In the genomic region with DNA sequence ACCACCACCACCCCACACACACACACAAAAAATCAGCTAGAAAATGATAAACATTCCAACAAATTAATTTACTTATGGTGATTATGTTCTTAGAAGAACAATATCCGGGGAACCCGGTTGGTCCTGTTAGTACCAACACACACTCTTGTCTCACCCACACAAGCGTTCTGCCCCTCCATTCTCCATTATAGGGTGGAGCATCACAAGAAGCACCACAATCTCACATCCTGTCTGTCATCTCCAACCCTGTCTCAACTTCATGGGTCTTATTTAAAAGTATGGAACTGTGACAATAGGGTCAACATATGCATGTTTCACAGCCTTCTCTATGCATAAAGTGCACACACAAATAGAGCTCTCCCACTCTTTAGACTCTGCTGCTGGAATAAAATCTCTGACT, we compare ENCODE assay signal across 16 cellular contexts. TPM values are rescaled to one million over a fixed set of nuclear protein-coding genes. Genes with fewer than 3 reads are reported as not detected.
DNase-seq lines count a peak whose midpoint lies in the region; FAIRE-seq and TF ChIP-seq lines count a peak whose summit lies in the region.
"Had no signal": no experiment of that assay in that cellular context is flagged by ENCODE, and none has a peak within 500 bp of the region (broad histone marks: within the 10 kb centered on the region; RNA-seq: fewer than 3 reads in every experiment).

No MANE protein-coding gene starts in this region.

- H3K27me3 Mint-ChIP-seq in activated naive CD8-positive, alpha-beta T cell, result no peaks in the 10 kb centered on the region
- no peaks in the 10 kb centered on the region for H3K27me3 Mint-ChIP-seq in activated naive CD8-positive, alpha-beta T cell treated with anti-CD3 and anti-CD28 coated beads for 36 hours
- H3K27me3 Mint-ChIP-seq in T-helper 2 cell treated with Interferon-gamma antibody and Interleukin-4, amounts not matched to agents 5 μg/mL and 100 μg/mL, for 36 hours (ENCODE audit: low read depth), result no peaks in the 10 kb centered on the region
- H3K27me3 Mint-ChIP-seq in glutamatergic neuron (ENCODE audit: unreplicated experiment), result no peaks in the 10 kb centered on the region

- peak overlapping the region; percentile 92 for H3K4me2 ChIP-seq in skeletal muscle satellite cell (ENCODE audit: low read length)

- H3K36me3 Mint-ChIP-seq in activated naive CD8-positive, alpha-beta T cell, result peaks cover 6% of the 10 kb centered on the region
- peaks cover 17% of the 10 kb centered on the region for H3K36me3 Mint-ChIP-seq in activated naive CD8-positive, alpha-beta T cell treated with anti-CD3 and anti-CD28 coated beads for 36 hours
- H3K36me3 Mint-ChIP-seq in T-helper 2 cell treated with Interferon-gamma antibody and Interleukin-4, amounts not matched to agents 5 μg/mL and 100 μg/mL, for 36 hours (ENCODE audit: low read depth), result peaks cover 16% of the 10 kb centered on the region
- no peaks in the 10 kb centered on the region for H3K36me3 Mint-ChIP-seq in glutamatergic neuron (ENCODE audit: unreplicated experiment)

- H3K9me3 Mint-ChIP-seq in activated naive CD8-positive, alpha-beta T cell (ENCODE audit: low read depth), result no peaks in the 10 kb centered on the region
- H3K9me3 Mint-ChIP-seq in activated naive CD8-positive, alpha-beta T cell treated with anti-CD3 and anti-CD28 coated beads for 36 hours, result no peaks in the 10 kb centered on the region
- H3K9me3 Mint-ChIP-seq in T-helper 2 cell treated with Interferon-gamma antibody and Interleukin-4, amounts not matched to agents 5 μg/mL and 100 μg/mL, for 36 hours, result no peaks in the 10 kb centered on the region
- no peaks in the 10 kb centered on the region for H3K9me3 Mint-ChIP-seq in glutamatergic neuron (ENCODE audit: unreplicated experiment)
- H3K9me3 Mint-ChIP-seq: activated T-cell treated with anti-CD3 and anti-CD28 coated beads, Interleukin-2, amount 50 U/mL, for 4 hours had no signal

- no peaks in the 10 kb centered on the region for H3K9me3 ChIP-seq in skeletal muscle satellite cell (replicated peaks; ENCODE audit: low read length)

- peaks cover 34% of the 10 kb centered on the region for H3K4me1 Mint-ChIP-seq in activated naive CD8-positive, alpha-beta T cell (ENCODE audit: low read depth)
- H3K4me1 Mint-ChIP-seq in activated naive CD8-positive, alpha-beta T cell treated with anti-CD3 and anti-CD28 coated beads for 36 hours, result peaks cover 27% of the 10 kb centered on the region
- H3K4me1 Mint-ChIP-seq in T-helper 2 cell treated with Interferon-gamma antibody and Interleukin-4, amounts not matched to agents 5 μg/mL and 100 μg/mL, for 36 hours (ENCODE audit: low read depth), result peaks cover 19% of the 10 kb centered on the region
- peaks cover 17% of the 10 kb centered on the region for H3K4me1 Mint-ChIP-seq in glutamatergic neuron (ENCODE audit: low read depth, unreplicated experiment)

- no peak for TF ChIP-seq CTCF in glutamatergic neuron (IDR thresholded peaks at IDR 0.05; ENCODE audit: partially characterized antibody, unreplicated experiment)

- no peak overlapping the region for H3K9ac ChIP-seq in skeletal muscle satellite cell (ENCODE audit: low read depth, low read length)

- H3K4me3 ChIP-seq in skeletal muscle satellite cell (ENCODE audit: low read length), result no peak overlapping the region

- peak overlapping the region; percentile 41 for H3K4me3 Mint-ChIP-seq in activated naive CD8-positive, alpha-beta T cell
- no peak overlapping the region for H3K4me3 Mint-ChIP-seq in activated naive CD8-positive, alpha-beta T cell treated with anti-CD3 and anti-CD28 coated beads for 36 hours
- H3K4me3 Mint-ChIP-seq in T-helper 2 cell treated with Interferon-gamma antibody and Interleukin-4, amounts not matched to agents 5 μg/mL and 100 μg/mL, for 36 hours, result peak overlapping the region; percentile 25
- peak overlapping the region; percentile 84 for H3K4me3 Mint-ChIP-seq in glutamatergic neuron (ENCODE audit: unreplicated experiment)
- H3K4me3 Mint-ChIP-seq: activated T-cell treated with anti-CD3 and anti-CD28 coated beads, Interleukin-2, amount 50 U/mL, for 4 hours had no signal

- peaks cover 5% of the 10 kb centered on the region for H3K36me3 ChIP-seq in skeletal muscle satellite cell (ENCODE audit: insufficient read depth, low read length)

- FAIRE-seq in GM19239 (lab: Jason Lieb, UNC), result no peak

- no peak for DNase-seq in activated naive CD8-positive, alpha-beta T cell treated with anti-CD3 and anti-CD28 coated beads for 36 hours
- DNase-seq in T-helper 2 cell treated with Interferon-gamma antibody and Interleukin-4, amounts not matched to agents 5 μg/mL and 100 μg/mL, for 36 hours (ENCODE audit: low spot score), result no peak
- no peak for DNase-seq in glutamatergic neuron
- DNase-seq in MV-4-11 (lab: John Stamatoyannopoulos, UW), result no peak
- DNase-seq in OCI-M1 (lab: John Stamatoyannopoulos, UW), result no peak
- no peak for DNase-seq in GM19239 (ENCODE audit: insufficient read length, low spot score)
- DNase-seq: activated CD4-positive, alpha-beta T cell treated with anti-CD3 and anti-CD28 coated beads for 48 hours; activated T-cell treated with anti-CD3 and anti-CD28 coated beads, Interleukin-2, amount 50 U/mL, for 4 hours; COR-L47; hypothalamus; retina; SHP77 treated with DMSO at 0.1 percent for 48 hours; stimulated activated CD4-positive, alpha-beta T cell treated with anti-CD3 and anti-CD28 coated beads, Interleukin-1b, Interleukin-23, amount 100 ng/mL, for 48 hours; T-helper 9 cell had no signal

- peaks cover 19% of the 10 kb centered on the region for H3K4me1 ChIP-seq in skeletal muscle satellite cell (ENCODE audit: control insufficient read depth, insufficient read depth, low read length)

- H3K27ac Mint-ChIP-seq in activated naive CD8-positive, alpha-beta T cell, result peak overlapping the region; percentile 59
- no peak overlapping the region for H3K27ac Mint-ChIP-seq in activated naive CD8-positive, alpha-beta T cell treated with anti-CD3 and anti-CD28 coated beads for 36 hours
- no peak overlapping the region for H3K27ac Mint-ChIP-seq in T-helper 2 cell treated with Interferon-gamma antibody and Interleukin-4, amounts not matched to agents 5 μg/mL and 100 μg/mL, for 36 hours
- H3K27ac Mint-ChIP-seq in glutamatergic neuron (ENCODE audit: unreplicated experiment), result no peak overlapping the region

- no peaks in the 10 kb centered on the region for H3K27me3 ChIP-seq in skeletal muscle satellite cell (ENCODE audit: control insufficient read depth, insufficient read depth, low read length)

RNA-seq across cellular contexts. Expression of gene GSK3B, which starts 5.6 kb away (rescaled TPM):
- total RNA-seq in activated naive CD8-positive, alpha-beta T cell treated with anti-CD3 and anti-CD28 coated beads for 36 hours, result 10 to 100 TPM; 33.0 to 34.2 TPM
- 138 TPM for total RNA-seq in glutamatergic neuron (ENCODE audit: unreplicated experiment)
- total RNA-seq in skeletal muscle satellite cell (2012; rRNA removed), result 41.6 and 41.7 TPM in 2 replicates
